8 cellular contexts compared by ENCODE assay signal in the genomic region with DNA sequence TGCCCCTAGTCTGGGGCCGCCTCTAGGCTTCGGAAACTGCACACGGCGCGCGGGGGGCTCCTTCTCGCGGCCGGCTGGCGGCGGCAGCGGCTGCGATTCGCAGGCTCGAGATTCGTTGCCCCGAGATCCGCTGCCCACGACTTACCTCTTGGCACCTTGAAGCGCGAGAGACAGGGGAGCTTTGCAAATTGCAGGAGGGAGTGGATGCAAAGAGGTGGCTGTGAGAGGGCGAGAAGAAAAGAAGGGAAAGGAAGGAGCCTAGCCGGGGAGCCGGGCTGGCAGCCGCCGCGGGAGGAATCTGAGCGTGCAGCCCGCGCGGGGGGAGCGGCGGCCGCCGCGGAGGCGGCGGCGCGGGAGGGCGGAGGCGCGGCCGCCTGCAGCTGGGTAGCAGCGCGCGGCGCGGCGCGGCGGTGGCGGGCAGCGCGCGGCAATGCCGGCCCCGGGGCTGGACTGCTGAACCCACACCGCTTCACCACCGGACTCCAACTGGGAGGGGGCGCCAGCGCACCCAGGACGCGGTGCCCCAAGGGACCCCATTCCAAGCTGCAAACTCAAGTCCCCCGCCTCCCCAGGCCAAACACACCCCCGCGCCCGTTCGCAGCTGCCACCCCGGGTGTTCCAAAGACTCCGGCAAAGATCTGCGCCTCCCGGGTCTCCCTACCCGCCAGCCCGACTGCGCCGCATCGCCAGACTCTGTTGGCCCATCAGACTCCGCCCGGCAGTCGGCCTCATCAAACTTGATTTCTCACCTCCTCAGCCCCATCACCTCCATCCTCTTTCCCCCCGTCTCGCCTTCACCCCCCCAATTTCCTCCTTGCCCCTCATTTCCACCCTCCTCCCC. TPM values are rescaled to one million over a fixed set of nuclear protein-coding genes. Genes with fewer than 3 reads are reported as not detected.
DNase-seq lines count a peak whose midpoint lies in the region; ATAC-seq and TF ChIP-seq lines count a peak whose summit lies in the region.

No MANE protein-coding gene starts in this region.

- peaks cover 11% of the 10 kb centered on the region for H3K4me1 Mint-ChIP-seq in endothelial cell (ENCODE audit: unreplicated experiment)

- DNase-seq in NCI-H2171 treated with DMSO at 0.1 percent for 48 hours (lab: John Stamatoyannopoulos, UW) (peak; percentile 38), NCI-H2171 (lab: John Stamatoyannopoulos, UW) (no peak), NCI-H526 treated with DMSO at 0.1 percent for 48 hours (lab: John Stamatoyannopoulos, UW) (peak; percentile 87), endothelial cell (ENCODE audit: low spot score) (peak; percentile 50), mesenteric fat pad (ENCODE audit: low spot score) (peak; percentile 90)
- DNase-seq in activated CD8-positive, alpha-beta memory T cell treated with anti-CD3 and anti-CD28 coated beads for 24 hours = peak; percentile 84
- DNase-seq in stimulated activated CD8-positive, alpha-beta memory T cell treated with anti-CD3 and anti-CD28 coated beads, Interleukin-4, amount 100 ng/mL, for 24 hours (ENCODE audit: low read depth) = peak; percentile 49

- peak overlapping the region; percentile 70 for H3K27ac Mint-ChIP-seq in endothelial cell (ENCODE audit: unreplicated experiment)

- no peaks in the 10 kb centered on the region for H3K36me3 Mint-ChIP-seq in endothelial cell (ENCODE audit: low read depth, unreplicated experiment)

- no peaks in the 10 kb centered on the region for H3K9me3 Mint-ChIP-seq in endothelial cell (ENCODE audit: unreplicated experiment)

- TF ChIP-seq CTCF in endothelial cell (IDR thresholded peaks at IDR 0.05; ENCODE audit: unreplicated experiment) = no peak

- ATAC-seq in HG02981 (IDR thresholded peaks at IDR 0.05; ENCODE audit: unreplicated experiment) = no peak

- H3K27me3 Mint-ChIP-seq in endothelial cell (ENCODE audit: unreplicated experiment) = peaks cover 14% of the 10 kb centered on the region

- peak overlapping the region; percentile 96 for H3K4me3 Mint-ChIP-seq in endothelial cell (ENCODE audit: unreplicated experiment)

RNA-seq across cellular contexts. Expression of a gene that starts 44.2 kb away (rescaled TPM):
- 28.5 TPM for total RNA-seq in endothelial cell (ENCODE audit: unreplicated experiment)
- 5.0 TPM for total RNA-seq in mesenteric fat pad
